Comparison of ENCODE assay signal across 7 cellular contexts in genomic region chr19:12983091-12983490, GRCh38. TPM values are rescaled to one million over a fixed set of nuclear protein-coding genes. Genes with fewer than 3 reads are reported as not detected.
A peak's percentile ranks its signal among the peaks of the same experiment; 100 is the strongest.
DNase-seq lines count a peak whose midpoint lies in the region; ATAC-seq and TF ChIP-seq lines count a peak whose summit lies in the region.
"Had no signal": no experiment of that assay in that cellular context is flagged by ENCODE, and none has a peak within 500 bp of the region (broad histone marks: within the 10 kb centered on the region; RNA-seq: fewer than 3 reads in every experiment).

No MANE protein-coding gene starts in this region.

- H3K36me3 Mint-ChIP-seq in activated naive CD4-positive, alpha-beta T cell treated with anti-CD3 and anti-CD28 coated beads, Interleukin-2, amount 50 U/mL, for 72 hours, result no peaks in the 10 kb centered on the region

- CTCF ChIA-PET in Panc1 (lab: Charles Lee), result interaction anchor here (0.6 kb wide), 2 partner anchors 90 to 109 kb away, joined by 3 to 9 read pairs; no protein-coding TSS in a partner anchor

- no TSS peak for BruUV-seq in Panc1 (replicated peaks; lab: Mats Ljungman, UMichigan)

- H3K9me3 Mint-ChIP-seq in activated naive CD4-positive, alpha-beta T cell treated with anti-CD3 and anti-CD28 coated beads, Interleukin-2, amount 50 U/mL, for 72 hours, result no peaks in the 10 kb centered on the region
- H3K9me3 Mint-ChIP-seq: activated naive CD8-positive, alpha-beta T cell treated with anti-CD3 and anti-CD28 coated beads, Interleukin-2, amount 50 U/mL, for 24 hours had no signal

- H3K27ac ChIP-seq in Panc1 (ENCODE audit: low read length) (peak overlapping the region; percentile 48; the same call in 1 of the 2 replicates), iPS-20b (ENCODE audit: low read length) (no peak overlapping the region)

- peak overlapping the region; percentile 45 for H3K4me3 ChIP-seq in AG09309 (ENCODE audit: control insufficient read depth, low read depth, low read length)
- H3K4me3 ChIP-seq in Panc1 (ENCODE audit: low read depth in 2 of 2, low read length in 2 of 2), result peak overlapping the region; percentile 36 to 51
- H3K4me3 ChIP-seq in iPS-20b (ENCODE audit: low read length), result peak overlapping the region; percentile 58

- H3K4me1 ChIP-seq in Panc1 (ENCODE audit: control insufficient read depth, insufficient read depth, low read length) (peaks cover 12% of the 10 kb centered on the region), iPS-20b (ENCODE audit: insufficient read depth, low read length) (no peaks in the 10 kb centered on the region; the same call in 1 of the 2 replicates)

- H3K27ac Mint-ChIP-seq in activated naive CD4-positive, alpha-beta T cell treated with anti-CD3 and anti-CD28 coated beads, Interleukin-2, amount 50 U/mL, for 72 hours, result no peak overlapping the region
- H3K27ac Mint-ChIP-seq: activated naive CD8-positive, alpha-beta T cell treated with anti-CD3 and anti-CD28 coated beads, Interleukin-2, amount 50 U/mL, for 24 hours had no signal

- no peaks in the 10 kb centered on the region for H3K36me3 ChIP-seq in Panc1 (ENCODE audit: control insufficient read depth, insufficient read depth, low read length)
- H3K36me3 ChIP-seq in iPS-20b (ENCODE audit: insufficient read depth, low read depth, low read length), result no peaks in the 10 kb centered on the region

- no peak for DNase-seq in AG09309 (ENCODE audit: low read depth)
- no peak for DNase-seq in Panc1 (ENCODE audit: low read depth, low spot score)
- no peak for DNase-seq in activated naive CD4-positive, alpha-beta T cell treated with anti-CD3 and anti-CD28 coated beads, Interleukin-2, amount 50 U/mL, for 72 hours (ENCODE audit: low spot score in 2 of 2)
- no peak for DNase-seq in NCI-H345 treated with DMSO at 0.1 percent for 48 hours (lab: John Stamatoyannopoulos, UW; ENCODE audit: unreplicated experiment)
- no peak for DNase-seq in stimulated activated CD4-positive, alpha-beta T cell treated with anti-CD3 and anti-CD28 coated beads, Interleukin-2, amount 100 ng/mL, for 48 hours

- in situ Hi-C loops in Panc1 (cut with HindIII; ENCODE audit: low pct_unique_long_range_greater_than_20kb, low sequenced_read_pairs), result no loop called here

- H3K27me3 ChIP-seq in Panc1 (ENCODE audit: control insufficient read depth, insufficient read depth, low read length) (no peaks in the 10 kb centered on the region), iPS-20b (ENCODE audit: insufficient read depth, low read length) (peaks cover 67% of the 10 kb centered on the region)

- H3K9me3 ChIP-seq in Panc1 (ENCODE audit: control insufficient read depth, insufficient read depth, low read depth, low read length) (no peaks in the 10 kb centered on the region), iPS-20b (ENCODE audit: insufficient read depth, low read depth, low read length) (no peaks in the 10 kb centered on the region)

- 0 out of 2 replicates have a peak, but pooled peaks have one; percentile 3 for ATAC-seq in Panc1
- no peak for ATAC-seq in activated naive CD4-positive, alpha-beta T cell treated with anti-CD3 and anti-CD28 coated beads, Interleukin-2, amount 50 U/mL, for 72 hours

- no peak overlapping the region for H3K9ac ChIP-seq in iPS-20b (ENCODE audit: low read depth, low read length)

- TF ChIP-seq CTCF in AG09309 (IDR thresholded peaks at IDR 0.05; ENCODE audit: control insufficient read depth, insufficient read depth, low read depth, low read length, missing control alignments) (no peak), Panc1 (IDR thresholded peaks at IDR 0.05) (no peak)

- intact Hi-C loops in Panc1 (cut with micrococcal nuclease; ENCODE audit: unreplicated experiment), result loop anchor here (10.0 kb wide), 1 partner anchor 52 kb away; no protein-coding TSS in a partner anchor

- POLR2A ChIA-PET in Panc1 (lab: Charles Lee), result interaction anchor here (0.7 kb wide), 1 partner anchor 9 kb away, joined by 3 read pairs; no protein-coding TSS in a partner anchor

RNA-seq across cellular contexts. Expression of gene NFIX, which starts 12.2 kb away (rescaled TPM):
- 144 TPM for total RNA-seq in Panc1 (2021; ENCODE audit: unreplicated experiment)
- 107 TPM for polyA plus RNA-seq in Panc1 (2012; ENCODE audit: insufficient read length)
- 1 to 10 TPM; 1.8 to 5.4 TPM for total RNA-seq in activated naive CD4-positive, alpha-beta T cell treated with anti-CD3 and anti-CD28 coated beads, Interleukin-2, amount 50 U/mL, for 72 hours

RNA-seq across cellular contexts. Expression of gene DAND5, which starts 13.7 kb away (rescaled TPM):
- total RNA-seq in Panc1 (2021; ENCODE audit: unreplicated experiment), result 0.54 TPM
- 1.5 TPM for polyA plus RNA-seq in Panc1 (2012; ENCODE audit: insufficient read length)
- 1 to 10 TPM in 1 of 2 donors, under 1 TPM in 1; 0.31 to 1.3 TPM for total RNA-seq in activated naive CD4-positive, alpha-beta T cell treated with anti-CD3 and anti-CD28 coated beads, Interleukin-2, amount 50 U/mL, for 72 hours

RNA-seq across cellular contexts. Expression of gene GADD45GIP1, which starts 26.1 kb away (rescaled TPM):
- total RNA-seq in Panc1 (2021; ENCODE audit: unreplicated experiment), result 36.7 TPM
- polyA plus RNA-seq in Panc1 (2012; ENCODE audit: insufficient read length), result 86.1 TPM
- 10 to 100 TPM in 1 of 2 donors, 1 to 10 TPM in 1; 7.7 to 26.7 TPM for total RNA-seq in activated naive CD4-positive, alpha-beta T cell treated with anti-CD3 and anti-CD28 coated beads, Interleukin-2, amount 50 U/mL, for 72 hours

RNA-seq across cellular contexts. Expression of gene RAD23A, which starts 37.4 kb away (rescaled TPM):
- total RNA-seq in Panc1 (2021; ENCODE audit: unreplicated experiment), result 111 TPM
- 173 TPM for polyA plus RNA-seq in Panc1 (2012; ENCODE audit: insufficient read length)
- 100 to 1,000 TPM; 146 to 207 TPM for total RNA-seq in activated naive CD4-positive, alpha-beta T cell treated with anti-CD3 and anti-CD28 coated beads, Interleukin-2, amount 50 U/mL, for 72 hours

RNA-seq across cellular contexts. Expression of gene CALR, which starts 44.7 kb away (rescaled TPM):
- 1,060 TPM for total RNA-seq in Panc1 (2021; ENCODE audit: unreplicated experiment)
- 775 TPM for polyA plus RNA-seq in Panc1 (2012; ENCODE audit: insufficient read length)
- 100 to 1,000 TPM; 505 to 624 TPM for total RNA-seq in activated naive CD4-positive, alpha-beta T cell treated with anti-CD3 and anti-CD28 coated beads, Interleukin-2, amount 50 U/mL, for 72 hours

Comparison
In these comparisons a context has a peak if more than half of its experiments do, and no peak if none do; other contexts are left out.
1. RNA of gene NFIX, which starts 12.2 kb away (total RNA-seq): 144 TPM in Panc1 (single experiment); 1.8 to 5.4 TPM in activated naive CD4-positive, alpha-beta T cell treated with anti-CD3 and anti-CD28 coated beads, Interleukin-2, amount 50 U/mL, for 72 hours; every median in the first group is over 10 times any median in the second.
2. Peak in every context shown above with its lines, with median percentiles within 50 percentile points of each other: H3K4me3 ChIP-seq.